In genomic region chr1:144545515-144546273, GRCh38 we compare ENCODE assay signal across 9 cellular contexts. TPM values are rescaled to one million over a fixed set of nuclear protein-coding genes. Genes with fewer than 3 reads are reported as not detected.
DNase-seq lines count a peak whose midpoint lies in the region; ATAC-seq and TF ChIP-seq lines count a peak whose summit lies in the region.
"Not testable (repeated sequence)": the region's sequence is repeated elsewhere in the genome, so short reads cannot be mapped to it uniquely, and the experiment has no call there.
"Had no signal": no experiment of that assay in that cellular context is flagged by ENCODE, and none has a peak within 500 bp of the region (broad histone marks: within the 10 kb centered on the region; RNA-seq: fewer than 3 reads in every experiment).

No MANE protein-coding gene starts in this region.

- H4K8ac ChIP-seq in H9 (replicated peaks; ENCODE audit: insufficient read length, low read depth, low read length): not testable (repeated sequence)

- not testable (repeated sequence) for H3K23ac ChIP-seq in H9 (ENCODE audit: insufficient read length, low read depth, low read length)

- H3K27ac Mint-ChIP-seq in H9: peak overlapping the region; percentile 67 to 96 (median 87); a peak in 5 of 7 replicates
- peak overlapping the region; percentile 98 for H3K27ac Mint-ChIP-seq in neural crest cell (ENCODE audit: unreplicated experiment)

- H2BK12ac ChIP-seq in H9 (ENCODE audit: insufficient read length, low read depth, low read length): not testable (repeated sequence)

- not testable (repeated sequence) for H3K27me3 Mint-ChIP-seq in H9 (ENCODE audit: low read depth); neural crest cell (ENCODE audit: low read depth)

- not testable (repeated sequence) for H3K4me2 ChIP-seq in DND-41 (ENCODE audit: insufficient read depth, low read length); H9 (ENCODE audit: insufficient read depth, insufficient read length, low read length)

- H3K4me3 ChIP-seq in DND-41 (ENCODE audit: low read depth in 1 of 2, low read length in 2 of 2); fibroblast of villous mesenchyme (ENCODE audit: low read depth, low read length): not testable (repeated sequence)
- peak overlapping the region in 1 of 5 donors; percentile 62 for H3K4me3 ChIP-seq in subcutaneous abdominal adipose tissue (ENCODE audit: low read depth in 1 of 5, low read length in 5 of 5)

- DNase-seq in DND-41: not testable (repeated sequence)
- DNase-seq in H9 (peak; percentile 36), M059J (ENCODE audit: low read depth) (peak; percentile 43), SK-N-DZ (ENCODE audit: low spot score) (peak; percentile 50), fibroblast of villous mesenchyme (ENCODE audit: low read depth) (peak; percentile 7), neural crest cell (ENCODE audit: low read depth, low spot score) (peak; percentile 34)
- DNase-seq in activated naive CD4-positive, alpha-beta T cell treated with Interleukin-2 at 50 U/mL for 16 hours: peak; percentile 49

- H3K23me2 ChIP-seq in H9 (ENCODE audit: insufficient read length, low read depth, low read length, poor library complexity, severe bottlenecking): not testable (repeated sequence)

- not testable (repeated sequence) for H3K79me2 ChIP-seq in DND-41 (ENCODE audit: insufficient read depth, low read length); H9 (ENCODE audit: insufficient read depth, low read length)

- not testable (repeated sequence) for H3K36me3 ChIP-seq in DND-41 (ENCODE audit: insufficient read depth, low read length); subcutaneous abdominal adipose tissue (ENCODE audit: control insufficient read depth in 5 of 5, insufficient read depth in 5 of 5, low read length in 5 of 5)

- not testable (repeated sequence) for H3K4ac ChIP-seq in H9 (ENCODE audit: low read depth, low read length)

- not testable (repeated sequence) for H3K27me3 ChIP-seq in DND-41 (ENCODE audit: insufficient read depth, low read length, poor library complexity); H9 (ENCODE audit: insufficient read depth, low read length); subcutaneous abdominal adipose tissue (ENCODE audit: control insufficient read depth in 5 of 5, insufficient read depth in 4 of 5, low read length in 5 of 5)

- H2AFZ ChIP-seq in DND-41 (ENCODE audit: low read depth, low read length); H9 (ENCODE audit: low read length): not testable (repeated sequence)

- not testable (repeated sequence) for H4K91ac ChIP-seq in H9 (ENCODE audit: insufficient read length, low read depth, low read length)

- not testable (repeated sequence) for H3K9me3 Mint-ChIP-seq in H9, neural crest cell

- H3K36me3 Mint-ChIP-seq in H9 (ENCODE audit: insufficient read depth in 1 of 3, low read depth in 3 of 3); neural crest cell (ENCODE audit: low read depth): not testable (repeated sequence)

- not testable (repeated sequence) for H3T11ph ChIP-seq in H9 (ENCODE audit: low read length)

- H2BK120ac ChIP-seq in H9 (ENCODE audit: low read depth, low read length, poor library complexity, severe bottlenecking): not testable (repeated sequence)

- peak; percentile 94 for ATAC-seq in DND-41 (ENCODE audit: insufficient read depth, low read depth)

- not testable (repeated sequence) for H3K14ac ChIP-seq in H9 (ENCODE audit: insufficient read depth, low read length)

- H2BK15ac ChIP-seq in H9 (ENCODE audit: low read depth, low read length): not testable (repeated sequence)

- H3K4me3 Mint-ChIP-seq in H9: peak overlapping the region; percentile 29 to 52; a peak in 3 of 5 replicates
- H3K4me3 Mint-ChIP-seq in neural crest cell: peak overlapping the region; percentile 84

- not testable (repeated sequence) for H3K9me3 ChIP-seq in DND-41 (ENCODE audit: insufficient read depth, low read length, severe bottlenecking); H9 (ENCODE audit: control insufficient read depth, low read depth, low read length); subcutaneous abdominal adipose tissue (ENCODE audit: control insufficient read depth in 5 of 5, low read length in 5 of 5)

- H2AK5ac ChIP-seq in H9 (ENCODE audit: insufficient read length, low read length): not testable (repeated sequence)

- not testable (repeated sequence) for H4K20me1 ChIP-seq in DND-41 (ENCODE audit: insufficient read depth, low read length); H9 (ENCODE audit: control insufficient read depth, insufficient read depth, insufficient read length)

- not testable (repeated sequence) for H4K5ac ChIP-seq in H9 (ENCODE audit: insufficient read length, low read depth, low read length)

- not testable (repeated sequence) for H3K27ac ChIP-seq in DND-41 (ENCODE audit: low read length); H9 (ENCODE audit: insufficient read length, low read depth, low read length)
- H3K27ac ChIP-seq in subcutaneous abdominal adipose tissue (ENCODE audit: low read depth, low read length): peak overlapping the region; percentile 67

- H3K4me1 ChIP-seq in DND-41 (ENCODE audit: insufficient read depth, low read length); H9 (ENCODE audit: insufficient read depth, low read length); subcutaneous abdominal adipose tissue (ENCODE audit: control insufficient read depth in 5 of 5, insufficient read depth in 5 of 5, low read length in 5 of 5): not testable (repeated sequence)

- TF ChIP-seq CTCF in DND-41 (IDR thresholded peaks at IDR 0.05; ENCODE audit: borderline replicate concordance, extremely low read depth, low read length, poor library complexity, severe bottlenecking); H9 (conservative IDR thresholded peaks at IDR 0.05); fibroblast of villous mesenchyme (IDR thresholded peaks at IDR 0.05; ENCODE audit: insufficient read depth, low read depth, low read length); neural crest cell (conservative IDR thresholded peaks at IDR 0.05): not testable (repeated sequence)

- not testable (repeated sequence) for H3K9ac ChIP-seq in DND-41 (ENCODE audit: low read depth, low read length); H9 (ENCODE audit: extremely low read depth, insufficient read length, low read length); subcutaneous abdominal adipose tissue (ENCODE audit: low read length in 5 of 5)

- H2BK20ac ChIP-seq in H9 (ENCODE audit: low read depth, low read length, poor library complexity, severe bottlenecking): not testable (repeated sequence)

- H3K4me1 Mint-ChIP-seq in H9 (peaks cover 10 to 11% of the 10 kb centered on the region in 2 experiments), neural crest cell (peaks cover 19% of the 10 kb centered on the region)

- H3K79me1 ChIP-seq in H9 (ENCODE audit: insufficient read depth, low read depth, low read length, poor library complexity, severe bottlenecking): not testable (repeated sequence)

- no CpG with 5 or more reads among the region's 17 CpGs for WGBS in H9 (ENCODE audit: extremely low coverage, insufficient read length, low lambda C conversion rate)

- H2BK5ac ChIP-seq in H9 (ENCODE audit: insufficient read length, low read length): not testable (repeated sequence)

- not testable (repeated sequence) for H3K56ac ChIP-seq in H9 (ENCODE audit: insufficient read length, low read depth, low read length)

- not testable (repeated sequence) for H3K18ac ChIP-seq in H9 (ENCODE audit: insufficient read length, low read depth, low read length)

RNA-seq across cellular contexts. Expression of gene PPIAL4F, which starts 47.0 kb away (rescaled TPM):
- total RNA-seq in H9 (2021) (not detected in 2 replicates), fibroblast of villous mesenchyme (not detected in 2 replicates), neural crest cell (not detected in 2 replicates)
- total RNA-seq in M059J (2014; rRNA removed; shearing (Covaris generic)): not detected in 2 replicates
- polyA plus RNA-seq in SK-N-DZ (2014; cell fraction: cytosol; rRNA removed): not detected in 2 replicates
- polyA plus RNA-seq in SK-N-DZ (2014; cell fraction: nucleus; rRNA removed): not detected in 2 replicates
- total RNA-seq: H7 had no signal
